In genomic region chr7:112422842-112423496, GRCh38 we compare ENCODE assay signal across 8 cellular contexts. TPM values are rescaled to one million over a fixed set of nuclear protein-coding genes. Genes with fewer than 3 reads are reported as not detected.
DNase-seq lines count a peak whose midpoint lies in the region; ATAC-seq and TF ChIP-seq lines count a peak whose summit lies in the region.

No MANE protein-coding gene starts in this region.

- no peaks in the 10 kb centered on the region for H4K20me1 ChIP-seq in GM23338 (replicated peaks; ENCODE audit: insufficient read depth)

- H3K36me3 Mint-ChIP-seq in GM23338 (ENCODE audit: low read depth), result peaks cover 3% of the 10 kb centered on the region; the same call in 2 of the 3 replicates

- H3K4me3 Mint-ChIP-seq in GM23338, result no peak overlapping the region; the same call in 2 of the 3 replicates

- H3K27me3 ChIP-seq in GM23338 (ENCODE audit: insufficient read depth), result no peaks in the 10 kb centered on the region
- no peaks in the 10 kb centered on the region for H3K27me3 ChIP-seq in adrenal gland

- H3K4me1 ChIP-seq in GM23338 (ENCODE audit: insufficient read depth), result peaks cover 39% of the 10 kb centered on the region
- peaks cover 12 to 17% of the 10 kb centered on the region in 2 donors for H3K4me1 ChIP-seq in adrenal gland (replicated peaks in 1 of 2)

- H3K9me3 Mint-ChIP-seq in GM23338, result peaks cover 5% of the 10 kb centered on the region; the same call in 2 of the 3 replicates

- no peaks in the 10 kb centered on the region; the same call in 1 of the 2 replicates for H3F3A ChIP-seq in GM23338 (replicated peaks; ENCODE audit: low read depth)

- intact Hi-C loops in adrenal gland (cut with DNase I) (loop anchor here in 1 of 2 donors (10.0 kb wide), 1 partner anchor 72 kb away; no protein-coding TSS in a partner anchor), left ventricle myocardium superior (cut with micrococcal nuclease) (no loop called here), sciatic nerve (cut with DNase I) (no loop called here)

- peak in 1 of 2 donors; percentile 33 for TF ChIP-seq POLR2A in adrenal gland (IDR thresholded peaks at IDR 0.05)

- H3K4me1 Mint-ChIP-seq in GM23338, result peaks cover 62% of the 10 kb centered on the region

- H3K27ac ChIP-seq in GM23338 (ENCODE audit: low read depth), result peak overlapping the region; percentile 84
- peak overlapping the region in 3 of 5 donors; percentile 55 to 70 (median 57) for H3K27ac ChIP-seq in adrenal gland

- WGBS in adrenal gland, 4 donors, result 36 to 46% (median 40%) methylated on average over 6 of the region's 6 CpGs

- DNase-seq in DMS 273 (lab: John Stamatoyannopoulos, UW; ENCODE audit: unreplicated experiment) (peak; percentile 84), GM23338 (ENCODE audit: low spot score) (peak; percentile 78), NCI-H2171 treated with DMSO at 0.1 percent for 48 hours (lab: John Stamatoyannopoulos, UW) (peak; percentile 41), adrenal gland (peak; percentile 80 to 95 (median 91)), left ventricle myocardium superior (peak; percentile 71), sciatic nerve (ENCODE audit: low spot score) (peak; percentile 86), NCI-H1092 (lab: John Stamatoyannopoulos, UW) (no peak)

- H3K4me3 ChIP-seq in GM23338, result no peak overlapping the region
- H3K4me3 ChIP-seq in adrenal gland, result no peak overlapping the region

- H3K36me3 ChIP-seq in GM23338 (ENCODE audit: insufficient read depth) (no peaks in the 10 kb centered on the region), adrenal gland (replicated peaks in 1 of 2) (no peaks in the 10 kb centered on the region)

- H3K79me2 ChIP-seq in GM23338 (replicated peaks; ENCODE audit: insufficient read depth), result no peaks in the 10 kb centered on the region

- peak overlapping the region; percentile 92 for H3K27ac Mint-ChIP-seq in GM23338

- TF ChIP-seq CTCF in GM23338 (conservative IDR thresholded peaks at IDR 0.05; ENCODE audit: low read depth in 2 of 2), result no peak
- no peak for TF ChIP-seq CTCF in adrenal gland (IDR thresholded peaks at IDR 0.05)

- H3K9me3 ChIP-seq in adrenal gland (replicated peaks in 1 of 3), result no peaks in the 10 kb centered on the region

- ATAC-seq in GM23338 (peak; percentile 86), left ventricle myocardium superior (peak; percentile 95), sciatic nerve (peak; percentile 95), HG03460 (IDR thresholded peaks at IDR 0.05; ENCODE audit: unreplicated experiment) (no peak)

- H3K27me3 Mint-ChIP-seq in GM23338 (ENCODE audit: insufficient read depth, low read depth, poor library complexity), result peaks cover under 1% of the 10 kb centered on the region

- H2AFZ ChIP-seq in GM23338, result no peak overlapping the region

- H3K9me2 ChIP-seq in GM23338 (ENCODE audit: insufficient read depth), result peaks cover 6% of the 10 kb centered on the region

- H3K4me2 ChIP-seq in GM23338, result peak overlapping the region; percentile 45

TF ChIP-seq in GM23338, 12 proteins besides CTCF, POLR2A, EP300 and RAD21 (continues in another document):
- 0 out of 2 replicates have a peak, but pooled peaks have one; percentile 46 for TF ChIP-seq ZNF114 (CRISPR knock-in tag; IDR thresholded peaks at IDR 0.05)
- no peak for TF ChIP-seq EZH2phosphoT487 (IDR thresholded peaks at IDR 0.05; ENCODE audit: unreplicated experiment)
- no peak for TF ChIP-seq EZH2 (IDR thresholded peaks at IDR 0.05; ENCODE audit: low read depth, unreplicated experiment)
- TF ChIP-seq ZNF462 (CRISPR knock-in tag; IDR thresholded peaks at IDR 0.05), result peak; percentile 81
- TF ChIP-seq POLR2AphosphoS5 (IDR thresholded peaks at IDR 0.05; ENCODE audit: low read depth), result no peak
- TF ChIP-seq NANOG (IDR thresholded peaks at IDR 0.05; ENCODE audit: borderline replicate concordance), result no peak

RNA-seq across cellular contexts. Expression of gene IFRD1, which starts 27.3 kb away (rescaled TPM):
- 73.6 TPM in 2 replicates for total RNA-seq in GM23338 (2014; rRNA removed; shearing (Covaris generic))
- 59.6 and 69.6 TPM in 2 replicates for polyA plus RNA-seq in GM23338 (2016; fragmentation: Nextera tagmentation; extraction: Ambion mirVana)
- total RNA-seq in adrenal gland, result 10 to 100 TPM; 28.6 to 57.0 (median 49.1) TPM
- polyA plus RNA-seq in adrenal gland, result 10 to 100 TPM; 20.5 to 86.2 (median 74.1) TPM
- 20.6 TPM for total RNA-seq in left ventricle myocardium superior
- total RNA-seq in sciatic nerve, result 92.8 TPM

RNA-seq across cellular contexts. Expression of gene LSMEM1, which starts 57.8 kb away (rescaled TPM):
- total RNA-seq in GM23338 (2014; rRNA removed; shearing (Covaris generic)), result 0.21 and 0.27 TPM in 2 replicates
- polyA plus RNA-seq in GM23338 (2016; fragmentation: Nextera tagmentation; extraction: Ambion mirVana) (0.52 and 0.71 TPM in 2 replicates), adrenal gland (1 to 10 TPM; 1.1 to 9.5 (median 5.7) TPM)
- total RNA-seq in adrenal gland (1 to 10 TPM in 3 of 8 donors, under 1 TPM in 4, not detected in 1; 0.60 to 3.3 (median 0.96) TPM), left ventricle myocardium superior (1.4 TPM), sciatic nerve (3.9 TPM)
